Comparison of ENCODE assay signal across 38 cellular contexts in genomic region chr2:223979730-223980396, GRCh38. TPM values are rescaled to one million over a fixed set of nuclear protein-coding genes. Genes with fewer than 3 reads are reported as not detected.
A peak's percentile ranks its signal among the peaks of the same experiment; 100 is the strongest.
DNase-seq lines count a peak whose midpoint lies in the region; ATAC-seq, FAIRE-seq and TF ChIP-seq lines count a peak whose summit lies in the region.
"Had no signal": no experiment of that assay in that cellular context is flagged by ENCODE, and none has a peak within 500 bp of the region (broad histone marks: within the 10 kb centered on the region; RNA-seq: fewer than 3 reads in every experiment).

No MANE protein-coding gene starts in this region.

- FAIRE-seq in K562 (lab: Jason Lieb, UNC), result no peak
- FAIRE-seq: HTR-8/SVneo, islet of Langerhans, RCC 7860 had no signal

- no peak for TF ChIP-seq POLR2A in K562 (conservative IDR thresholded peaks at IDR 0.05)

- H4K20me1 ChIP-seq in K562 (replicated peaks; ENCODE audit: control insufficient read depth, insufficient read depth, low read length), result no peaks in the 10 kb centered on the region

- POLR2A ChIA-PET in K562 (lab: Yijun Ruan, JAX), result no interaction called here

- H3K9me3 ChIP-seq in K562 (replicated peaks; ENCODE audit: control insufficient read depth, insufficient read depth, low read depth, low read length) (no peaks in the 10 kb centered on the region), right cardiac atrium (ENCODE audit: control insufficient read depth, low read length) (no peaks in the 10 kb centered on the region)
- H3K9me3 ChIP-seq: BE2C, colonic mucosa, ovary, stomach, thyroid gland, uterus had no signal

- WGBS in K562 (ENCODE audit: insufficient coverage, low coverage, missing lambda C conversion rate), result 14% methylated on average over 2 of the region's 2 CpGs
- 67% methylated on average over 2 of the region's 2 CpGs for WGBS in right cardiac atrium

- H3K27ac ChIP-seq in K562 (ENCODE audit: extremely low read depth, low read depth, low read length) (no peak overlapping the region), right cardiac atrium (ENCODE audit: low read length) (no peak overlapping the region)
- H3K27ac ChIP-seq: cardiac muscle cell, colonic mucosa, epithelial cell of prostate, ovary, stomach, thyroid gland, uterus, WERI-Rb-1 had no signal

- H3K36me3 ChIP-seq in K562 (ENCODE audit: control insufficient read depth, insufficient read depth, low read length), result no peaks in the 10 kb centered on the region
- H3K36me3 ChIP-seq: BE2C, cardiac muscle cell, colonic mucosa, ovary, stomach, thyroid gland, uterus, WERI-Rb-1 had no signal

- TF ChIP-seq RAD21 in Ishikawa (IDR thresholded peaks at IDR 0.05; ENCODE audit: low read depth), result no peak
- no peak for TF ChIP-seq RAD21 in K562 (CRISPR knock-in tag; conservative IDR thresholded peaks at IDR 0.05 in 1 of 2, IDR thresholded peaks at IDR 0.05 in 1 of 2)

- H3K4me2 ChIP-seq in K562 (ENCODE audit: insufficient read depth, low read length), result no peak overlapping the region
- H3K4me2 ChIP-seq: GM23338 had no signal

- in situ Hi-C loops in K562 (cut with MboI), result no loop called here

- ATAC-seq in GM18909 (IDR thresholded peaks at IDR 0.05; ENCODE audit: poor library complexity, unreplicated experiment) (peak; percentile 53), K562 (no peak), right cardiac atrium (no peak)
- ATAC-seq: activated CD8-positive, alpha-beta T cell treated with anti-CD3 and anti-CD28 coated beads, Interleukin-2, amount 10 ng/mL, durations not matched to agents 7 days and 5 days; activated T-helper 17 cell treated with anti-CD3 and anti-CD28 coated beads, Interleukin-2, amount 50 U/mL, for 72 hours; GM23338; left lobe of liver had no signal

- DNase-seq in K562 (ENCODE audit: extremely low read depth in 1 of 4, low spot score in 3 of 4) (no peak), skeletal muscle cell (ENCODE audit: low read depth) (peak; percentile 77), activated T-cell treated with anti-CD3 and anti-CD28 coated beads for 4 hours (no peak), NCI-H2029 treated with DMSO at 0.1 percent for 48 hours (lab: John Stamatoyannopoulos, UW) (no peak), right cardiac atrium (no peak)
- DNase-seq: activated CD4-positive, alpha-beta T cell treated with anti-CD3 and anti-CD28 coated beads for 4 hours; activated CD8-positive, alpha-beta T cell treated with anti-CD3 and anti-CD28 coated beads, Interleukin-2, amount 10 ng/mL, durations not matched to agents 7 days and 5 days; activated naive CD4-positive, alpha-beta T cell treated with anti-CD3 and anti-CD28 coated beads, Interleukin-2, amount 10 ng/mL, durations not matched to agents 7 days and 5 days; amniotic stem cell; BE2C; colonic mucosa; DMS153; effector CD8-positive, alpha-beta T cell; HFFc6; Karpas-422; mesendoderm; NCI-H1436 treated with DMSO at 0.1 percent for 48 hours; NCI-H345; NCI-H748 treated with DMSO at 0.1 percent for 48 hours; ovary; retina; SHP77 treated with DMSO at 0.1 percent for 48 hours; stimulated activated CD4-positive, alpha-beta T cell treated with anti-CD3 and anti-CD28 coated beads, Interleukin-2, amount 100 ng/mL, for 48 hours; stomach; T-helper 9 cell; thyroid gland; uterus; WERI-Rb-1 had no signal

- CTCF ChIA-PET in K562 (lab: Yijun Ruan, JAX; ENCODE audit: low intra/inter-chr PET ratio), result interaction anchor here (0.6 to 0.7 kb wide), 2 partner anchors 10 to 408 kb away, joined by 3 read pairs; no protein-coding TSS in a partner anchor

- TF ChIP-seq CTCF in K562 (IDR thresholded peaks at IDR 0.05 in 2 of 3, conservative IDR thresholded peaks at IDR 0.05 in 1 of 3; ENCODE audit: insufficient read depth in 2 of 3, low read depth in 1 of 3, low read length in 3 of 3), result no peak

- no peak overlapping the region for H2AFZ ChIP-seq in K562 (ENCODE audit: low read depth, low read length)
- H2AFZ ChIP-seq: GM23338 had no signal

- H3K27me3 ChIP-seq in K562 (ENCODE audit: control insufficient read depth in 2 of 2, insufficient read depth in 2 of 2, low read length in 2 of 2) (peaks cover 0 to 19% of the 10 kb centered on the region in 2 experiments; a peak in 3 of 5 replicates), right cardiac atrium (ENCODE audit: control insufficient read depth, insufficient read depth) (no peaks in the 10 kb centered on the region)
- H3K27me3 ChIP-seq: cardiac muscle cell, colonic mucosa, ovary, stomach, thyroid gland, uterus had no signal

- H3K79me2 ChIP-seq in K562 (ENCODE audit: control insufficient read depth, insufficient read depth, low read length), result no peaks in the 10 kb centered on the region

- no peak overlapping the region for H3K4me3 ChIP-seq in K562
- H3K4me3 ChIP-seq in skeletal muscle cell (ENCODE audit: low read depth, low read length), result no peak overlapping the region
- no peak overlapping the region for H3K4me3 ChIP-seq in right cardiac atrium (ENCODE audit: low read length)
- H3K4me3 ChIP-seq: cardiac muscle cell, colonic mucosa, GM23338, ovary, stomach, thyroid gland, uterus had no signal

- no TSS peak for BruUV-seq in K562 (replicated peaks; lab: Mats Ljungman, UMichigan)

- no peak overlapping the region for H3K9ac ChIP-seq in K562 (ENCODE audit: insufficient read depth in 1 of 2, low read depth in 2 of 2, low read length in 2 of 2)

- H3K4me1 ChIP-seq in K562 (replicated peaks in 1 of 2; ENCODE audit: control insufficient read depth in 2 of 2, insufficient read depth in 2 of 2, low read length in 2 of 2) (no peaks in the 10 kb centered on the region), right cardiac atrium (ENCODE audit: control insufficient read depth, insufficient read depth, low read length) (no peaks in the 10 kb centered on the region)
- H3K4me1 ChIP-seq: BE2C, colonic mucosa, stomach, thyroid gland, uterus had no signal

- intact Hi-C loops in K562 (cut with micrococcal nuclease), result loop anchor here (10.0 kb wide), 2 partner anchors 375 to 1025 kb away; no protein-coding TSS in a partner anchor
- intact Hi-C loops in right cardiac atrium (cut with DNase I), result no loop called here

- TF ChIP-seq EP300 in Ishikawa (IDR thresholded peaks at IDR 0.05; ENCODE audit: borderline replicate concordance), result no peak
- TF ChIP-seq EP300 in K562 (IDR thresholded peaks at IDR 0.05; ENCODE audit: low read length), result no peak

- no peaks in the 10 kb centered on the region for H3K9me1 ChIP-seq in K562 (ENCODE audit: control insufficient read depth, insufficient read depth, low read length)

RNA-seq across cellular contexts. Expression of gene MRPL44, which starts 22.6 kb away (rescaled TPM):
- total RNA-seq in K562 (2011; cell fraction: chromatin; rRNA removed; ENCODE audit: low replicate concordance), result 5.0 and 7.2 TPM in 2 replicates
- 5.2 and 5.7 TPM in 2 replicates for total RNA-seq in K562 (2011; cell fraction: nucleolus; rRNA removed)
- 6.1 and 6.8 TPM in 2 replicates for total RNA-seq in K562 (2011; cell fraction: nucleoplasm; rRNA removed)
- 18.3 and 20.2 TPM in 2 replicates for total RNA-seq in K562 (2014; rRNA removed)
- total RNA-seq in K562 (2014; rRNA removed; fragmentation: Illumina TruSeq; extraction: Trizol), result 24.0 and 26.7 TPM in 2 replicates
- 24.5 and 26.0 TPM in 2 replicates for total RNA-seq in K562 (2015; rRNA removed; fragmentation: Illumina TruSeq; extraction: Trizol)
- total RNA-seq in K562 (2021), result 19.3 and 20.7 TPM in 2 replicates
- polyA plus RNA-seq in K562 (2011; rRNA removed), result 14.5 and 16.5 TPM in 2 replicates
- polyA plus RNA-seq in K562 (2011; cell fraction: cytosol; rRNA removed), result 10.5 and 14.4 TPM in 2 replicates
- polyA plus RNA-seq in K562 (2011; cell fraction: nucleus; rRNA removed), result 3.4 and 3.9 TPM in 2 replicates
- 14.4 and 17.9 TPM in 2 replicates for polyA plus RNA-seq in K562 (2012)
- 25.4 and 26.7 TPM in 2 replicates for polyA plus RNA-seq in K562 (2014; fragmentation: Illumina TruSeq; extraction: Trizol)
- 10 to 100 TPM; 10.4 to 16.4 TPM for polyA plus RNA-seq in K562 (2014; fragmentation: Nextera tagmentation; extraction: Ambion mirVana)
- 20.8 and 23.4 TPM in 2 replicates for polyA plus RNA-seq in K562 (2014; rRNA removed)
- polyA minus RNA-seq in K562 (2011; rRNA and poly(A)+ RNA removed), result 8.6 and 9.7 TPM in 2 replicates
- polyA minus RNA-seq in K562 (2011; cell fraction: cytosol; rRNA and poly(A)+ RNA removed), result 8.9 and 10.0 TPM in 2 replicates
- polyA minus RNA-seq in K562 (2011; cell fraction: nucleus; rRNA and poly(A)+ RNA removed), result 4.3 and 7.1 TPM in 2 replicates
- total RNA-seq in right cardiac atrium, result 10 to 100 TPM; 22.0 to 31.8 (median 30.4) TPM
- 34.9 TPM for polyA plus RNA-seq in right cardiac atrium

RNA-seq across cellular contexts. Expression of gene WDFY1, which starts 34.7 kb away (rescaled TPM):
- 30.1 and 42.9 TPM in 2 replicates for total RNA-seq in K562 (2011; cell fraction: chromatin; rRNA removed; ENCODE audit: low replicate concordance)
- 23.3 and 31.2 TPM in 2 replicates for total RNA-seq in K562 (2011; cell fraction: nucleolus; rRNA removed)
- 25.7 and 27.6 TPM in 2 replicates for total RNA-seq in K562 (2011; cell fraction: nucleoplasm; rRNA removed)
- total RNA-seq in K562 (2014; rRNA removed) (17.5 and 28.1 TPM in 2 replicates), K562 (2014; rRNA removed; fragmentation: Illumina TruSeq; extraction: Trizol) (21.7 and 22.9 TPM in 2 replicates), K562 (2015; rRNA removed; fragmentation: Illumina TruSeq; extraction: Trizol) (23.9 and 25.3 TPM in 2 replicates), K562 (2021) (17.7 and 18.3 TPM in 2 replicates), right cardiac atrium (10 to 100 TPM; 15.0 to 21.2 (median 17.5) TPM)
- polyA plus RNA-seq in K562 (2011; rRNA removed) (27.6 and 34.8 TPM in 2 replicates), K562 (2014; fragmentation: Illumina TruSeq; extraction: Trizol) (14.4 and 17.5 TPM in 2 replicates), K562 (2014; fragmentation: Nextera tagmentation; extraction: Ambion mirVana) (1 to 10 TPM; 5.4 to 7.4 TPM), K562 (2014; rRNA removed) (13.5 and 16.2 TPM in 2 replicates), right cardiac atrium (10.7 TPM)
- 25.0 and 26.2 TPM in 2 replicates for polyA plus RNA-seq in K562 (2011; cell fraction: cytosol; rRNA removed)
- 25.8 and 37.3 TPM in 2 replicates for polyA plus RNA-seq in K562 (2011; cell fraction: nucleus; rRNA removed)
- polyA plus RNA-seq in K562 (2012), result 15.7 and 23.8 TPM in 2 replicates
- polyA minus RNA-seq in K562 (2011; rRNA and poly(A)+ RNA removed), result 65.6 and 70.4 TPM in 2 replicates
- 22.4 and 24.8 TPM in 2 replicates for polyA minus RNA-seq in K562 (2011; cell fraction: cytosol; rRNA and poly(A)+ RNA removed)
- 28.9 and 42.2 TPM in 2 replicates for polyA minus RNA-seq in K562 (2011; cell fraction: nucleus; rRNA and poly(A)+ RNA removed)

RNA-seq across cellular contexts. Expression of gene SERPINE2, which starts 59.2 kb away (rescaled TPM):
- not detected in 2 replicates for total RNA-seq in K562 (2011; cell fraction: chromatin; rRNA removed; ENCODE audit: low replicate concordance)
- 0.50 TPM in 1 of 2 replicates, not detected in the other for total RNA-seq in K562 (2011; cell fraction: nucleolus; rRNA removed)
- 0.66 TPM in 1 of 2 replicates, not detected in the other for total RNA-seq in K562 (2011; cell fraction: nucleoplasm; rRNA removed)
- total RNA-seq in K562 (2014; rRNA removed), result not detected in 2 replicates
- total RNA-seq in K562 (2014; rRNA removed; fragmentation: Illumina TruSeq; extraction: Trizol), result not detected in 2 replicates
- total RNA-seq in K562 (2015; rRNA removed; fragmentation: Illumina TruSeq; extraction: Trizol), result not detected in 2 replicates
- total RNA-seq in K562 (2021), result 0.13 and 0.58 TPM in 2 replicates
- 0.01 TPM in 1 of 2 replicates, not detected in the other for polyA plus RNA-seq in K562 (2011; rRNA removed)
- 0.09 TPM in 1 of 2 replicates, not detected in the other for polyA plus RNA-seq in K562 (2011; cell fraction: cytosol; rRNA removed)
- polyA plus RNA-seq in K562 (2011; cell fraction: nucleus; rRNA removed), result 0.18 and 0.23 TPM in 2 replicates
- polyA plus RNA-seq in K562 (2012), result 0.22 and 1.3 TPM in 2 replicates
- 0.16 and 0.29 TPM in 2 replicates for polyA plus RNA-seq in K562 (2014; fragmentation: Illumina TruSeq; extraction: Trizol)
- polyA plus RNA-seq in K562 (2014; fragmentation: Nextera tagmentation; extraction: Ambion mirVana), result under 1 TPM in 1 of 2 experiments, not detected in 1; 0.03 TPM
- not detected in 2 replicates for polyA plus RNA-seq in K562 (2014; rRNA removed)
- not detected in 2 replicates for polyA minus RNA-seq in K562 (2011; rRNA and poly(A)+ RNA removed)
- not detected in 2 replicates for polyA minus RNA-seq in K562 (2011; cell fraction: cytosol; rRNA and poly(A)+ RNA removed)
- not detected in 2 replicates for polyA minus RNA-seq in K562 (2011; cell fraction: nucleus; rRNA and poly(A)+ RNA removed)
- total RNA-seq in right cardiac atrium, result 10 to 100 TPM; 15.4 to 49.4 (median 25.6) TPM
- 24.2 TPM for polyA plus RNA-seq in right cardiac atrium

Comparison
In these comparisons a context has a peak if more than half of its experiments do, and no peak if none do; other contexts are left out.
1. RNA of gene SERPINE2, which starts 59.2 kb away (total RNA-seq): 15.4 to 49.4 TPM in right cardiac atrium; 0.13 to 0.66 TPM in K562; every median in the first group is over 4 times any median in the second.